Comparison of ENCODE assay signal across 36 cellular contexts in the genomic region with DNA sequence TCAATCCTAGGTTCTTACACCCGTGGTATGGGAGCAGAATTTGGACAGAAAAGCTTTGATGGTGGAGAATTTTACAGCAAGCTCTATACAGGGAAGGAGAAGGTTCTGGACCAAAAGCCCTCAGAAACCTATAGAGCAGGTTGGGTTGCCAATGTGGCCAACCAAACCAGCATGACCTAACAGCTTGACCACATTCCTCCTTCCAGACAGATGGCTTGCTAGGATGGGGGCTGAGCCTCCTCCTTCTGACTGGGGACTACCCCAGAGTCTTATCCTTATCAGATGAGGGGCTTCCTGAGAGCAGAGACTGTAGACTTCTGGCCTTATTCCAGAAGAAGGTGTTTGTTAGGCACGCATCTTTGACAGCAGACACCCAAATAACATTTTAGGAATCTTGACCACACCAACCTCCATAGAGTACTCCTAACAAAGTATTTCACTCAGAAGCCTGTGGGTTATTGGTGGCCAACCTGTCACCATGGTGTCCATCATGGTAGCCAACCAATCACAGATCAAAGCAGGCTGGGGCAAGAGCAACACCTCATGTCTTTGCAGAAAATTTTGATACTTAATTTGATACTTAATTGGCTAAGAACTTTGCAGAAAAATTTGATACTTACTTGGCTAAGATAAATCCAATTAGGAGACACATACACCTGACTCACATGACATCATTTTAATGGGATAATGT.
"Had no signal": no experiment of that assay in that cellular context is flagged by ENCODE, and none has a peak within 500 bp of the region (broad histone marks: within the 10 kb centered on the region; RNA-seq: fewer than 3 reads in every experiment).

No MANE protein-coding gene starts in this region.

- H3K4me1 ChIP-seq: ascending aorta had no signal

- H3K9me3 ChIP-seq: ascending aorta had no signal

- H3K27me3 ChIP-seq: ascending aorta, cardiac muscle cell had no signal

- H3K36me3 ChIP-seq: ascending aorta, cardiac muscle cell had no signal

- H3K27ac ChIP-seq: ascending aorta, cardiac muscle cell, VCaP had no signal

- FAIRE-seq: bronchial epithelial cell, TTC549 had no signal

- DNase-seq: activated B cell treated with CpG ODN at 0.5 μM for 24 hours; activated CD4-positive, alpha-beta memory T cell treated with anti-CD3 and anti-CD28 coated beads for 36 hours; activated CD4-positive, alpha-beta T cell treated with anti-CD3 and anti-CD28 coated beads for 4 hours; activated CD4-positive, alpha-beta T cell treated with anti-CD3 and anti-CD28 coated beads, Interleukin-2, amount 10 ng/mL, durations not matched to agents 24 days and 14 days; activated CD4-positive, alpha-beta T cell treated with anti-CD3 and anti-CD28 coated beads, Interleukin-2, amount 50 U/mL, for 1 hour; activated CD4-positive, alpha-beta T cell treated with anti-CD3 and anti-CD28 coated beads, Interleukin-2, amount 50 U/mL, for 4 hours; activated CD4-positive, CD25-positive, alpha-beta regulatory T cell treated with anti-CD3 and anti-CD28 coated beads, Interleukin-2, amount 50 U/mL, for 72 hours; activated CD8-positive, alpha-beta memory T cell treated with anti-CD3 and anti-CD28 coated beads, Interleukin-2, amount 10 ng/mL, durations not matched to agents 7 days and 5 days; activated CD8-positive, alpha-beta memory T cell treated with anti-CD3 and anti-CD28 coated beads, Interleukin-2, amount 50 U/mL, for 48 hours; activated effector memory CD4-positive, alpha-beta T cell treated with Interleukin-2 at 50 U/mL for 16 hours; activated gamma-delta T cell; activated naive CD4-positive, alpha-beta T cell treated with anti-CD3 and anti-CD28 coated beads, Interleukin-2, amount 10 ng/mL, durations not matched to agents 7 days and 5 days; activated naive CD4-positive, alpha-beta T cell treated with Interleukin-2 at 50 U/mL for 16 hours; activated naive CD8-positive, alpha-beta T cell treated with anti-CD3 and anti-CD28 coated beads, Interleukin-2, amount 10 ng/mL, durations not matched to agents 7 days and 5 days; activated naive CD8-positive, alpha-beta T cell treated with anti-CD3 and anti-CD28 coated beads, Interleukin-2, amount 50 U/mL, for 24 hours; activated T-cell treated with anti-CD3 and anti-CD28 coated beads, Interleukin-2, amount 50 U/mL, for 24 hours; activated T-cell treated with anti-CD3 and anti-CD28 coated beads, Interleukin-2, amount 50 U/mL, for 48 hours; amygdala; anterior cingulate cortex; caudate nucleus; cerebellar nuclear complex; T-helper 1 cell; T-helper 2 cell; T-helper 9 cell had no signal

- H3K27ac Mint-ChIP-seq: activated B cell treated with CpG ODN at 0.5 μM for 24 hours; activated CD4-positive, alpha-beta memory T cell treated with anti-CD3 and anti-CD28 coated beads for 36 hours; activated CD4-positive, alpha-beta T cell treated with anti-CD3 and anti-CD28 coated beads, Interleukin-2, amount 10 ng/mL, durations not matched to agents 24 days and 14 days; activated CD8-positive, alpha-beta memory T cell treated with anti-CD3 and anti-CD28 coated beads, Interleukin-2, amount 10 ng/mL, durations not matched to agents 7 days and 5 days; activated naive CD4-positive, alpha-beta T cell treated with anti-CD3 and anti-CD28 coated beads, Interleukin-2, amount 10 ng/mL, durations not matched to agents 7 days and 5 days; activated naive CD4-positive, alpha-beta T cell treated with anti-CD3 and anti-CD28 coated beads, Interleukin-2, amount 50 U/mL, for 24 hours; activated naive CD8-positive, alpha-beta T cell; activated naive CD8-positive, alpha-beta T cell treated with anti-CD3 and anti-CD28 coated beads, Interleukin-2, amount 10 ng/mL, durations not matched to agents 7 days and 5 days; activated naive CD8-positive, alpha-beta T cell treated with anti-CD3 and anti-CD28 coated beads, Interleukin-2, amount 50 U/mL, for 24 hours; activated T-cell treated with anti-CD3 and anti-CD28 coated beads, Interleukin-2, amount 50 U/mL, for 24 hours; activated T-helper 2 cell treated with anti-CD3 and anti-CD28 coated beads, Interferon-gamma antibody, Interleukin-2, Interleukin-4, amounts not matched to agents 10 μg/mL and 5 μg/mL and 100 μg/mL, durations not matched to agents 14 hours and 24 hours and 36 hours; brain; T-helper 1 cell treated with Interleukin-12 subunit alpha and Interleukin-12 subunit beta and Interleukin-4 antibody, amounts not matched to agents 30 μg/mL and 1 μg/mL, for 36 hours; T-helper 2 cell treated with Interferon-gamma antibody and Interleukin-4, amounts not matched to agents 5 μg/mL and 100 μg/mL, for 36 hours had no signal

- ATAC-seq: activated CD8-positive, alpha-beta memory T cell treated with anti-CD3 and anti-CD28 coated beads, Interleukin-2, amount 10 ng/mL, durations not matched to agents 7 days and 5 days; activated naive CD8-positive, alpha-beta T cell treated with anti-CD3 and anti-CD28 coated beads, Interleukin-2, amount 50 U/mL, for 24 hours had no signal

- H3K4me3 ChIP-seq: ascending aorta, cardiac muscle cell had no signal

- H3K27me3 Mint-ChIP-seq: activated CD4-positive, alpha-beta memory T cell treated with anti-CD3 and anti-CD28 coated beads for 36 hours; activated naive CD4-positive, alpha-beta T cell treated with anti-CD3 and anti-CD28 coated beads, Interleukin-2, amount 50 U/mL, for 24 hours; activated T-cell treated with anti-CD3 and anti-CD28 coated beads, Interleukin-2, amount 50 U/mL, for 24 hours had no signal

- H3K4me3 Mint-ChIP-seq: activated B cell treated with CpG ODN at 0.5 μM for 24 hours; activated CD4-positive, alpha-beta memory T cell treated with anti-CD3 and anti-CD28 coated beads for 36 hours; activated CD4-positive, alpha-beta T cell treated with anti-CD3 and anti-CD28 coated beads, Interleukin-2, amount 10 ng/mL, durations not matched to agents 24 days and 14 days; activated CD8-positive, alpha-beta memory T cell treated with anti-CD3 and anti-CD28 coated beads, Interleukin-2, amount 10 ng/mL, durations not matched to agents 7 days and 5 days; activated naive CD4-positive, alpha-beta T cell treated with anti-CD3 and anti-CD28 coated beads, Interleukin-2, amount 10 ng/mL, durations not matched to agents 7 days and 5 days; activated naive CD4-positive, alpha-beta T cell treated with anti-CD3 and anti-CD28 coated beads, Interleukin-2, amount 50 U/mL, for 24 hours; activated naive CD8-positive, alpha-beta T cell; activated naive CD8-positive, alpha-beta T cell treated with anti-CD3 and anti-CD28 coated beads, Interleukin-2, amount 10 ng/mL, durations not matched to agents 7 days and 5 days; activated naive CD8-positive, alpha-beta T cell treated with anti-CD3 and anti-CD28 coated beads, Interleukin-2, amount 50 U/mL, for 24 hours; activated T-cell treated with anti-CD3 and anti-CD28 coated beads, Interleukin-2, amount 50 U/mL, for 24 hours; brain; central memory CD8-positive, alpha-beta T cell; T-helper 1 cell treated with Interleukin-12 subunit alpha and Interleukin-12 subunit beta and Interleukin-4 antibody, amounts not matched to agents 30 μg/mL and 1 μg/mL, for 36 hours; T-helper 2 cell treated with Interferon-gamma antibody and Interleukin-4, amounts not matched to agents 5 μg/mL and 100 μg/mL, for 36 hours had no signal

- H3K4me1 Mint-ChIP-seq: activated B cell treated with CpG ODN at 0.5 μM for 24 hours; activated naive CD4-positive, alpha-beta T cell treated with anti-CD3 and anti-CD28 coated beads, Interleukin-2, amount 10 ng/mL, durations not matched to agents 7 days and 5 days; activated naive CD4-positive, alpha-beta T cell treated with anti-CD3 and anti-CD28 coated beads, Interleukin-2, amount 50 U/mL, for 24 hours; activated naive CD8-positive, alpha-beta T cell treated with anti-CD3 and anti-CD28 coated beads, Interleukin-2, amount 50 U/mL, for 24 hours had no signal

- H3K36me3 Mint-ChIP-seq: activated CD4-positive, alpha-beta memory T cell treated with anti-CD3 and anti-CD28 coated beads for 36 hours; activated naive CD4-positive, alpha-beta T cell treated with anti-CD3 and anti-CD28 coated beads, Interleukin-2, amount 10 ng/mL, durations not matched to agents 7 days and 5 days; activated naive CD4-positive, alpha-beta T cell treated with anti-CD3 and anti-CD28 coated beads, Interleukin-2, amount 50 U/mL, for 24 hours; activated naive CD8-positive, alpha-beta T cell; activated naive CD8-positive, alpha-beta T cell treated with anti-CD3 and anti-CD28 coated beads, Interleukin-2, amount 10 ng/mL, durations not matched to agents 7 days and 5 days; brain had no signal

- H3K9me3 Mint-ChIP-seq: activated B cell treated with CpG ODN at 0.5 μM for 24 hours; activated CD4-positive, alpha-beta memory T cell treated with anti-CD3 and anti-CD28 coated beads for 36 hours; activated CD4-positive, alpha-beta T cell treated with anti-CD3 and anti-CD28 coated beads, Interleukin-2, amount 10 ng/mL, durations not matched to agents 24 days and 14 days; activated naive CD4-positive, alpha-beta T cell treated with anti-CD3 and anti-CD28 coated beads, Interleukin-2, amount 10 ng/mL, durations not matched to agents 7 days and 5 days; activated naive CD4-positive, alpha-beta T cell treated with anti-CD3 and anti-CD28 coated beads, Interleukin-2, amount 50 U/mL, for 24 hours; activated naive CD8-positive, alpha-beta T cell treated with anti-CD3 and anti-CD28 coated beads, Interleukin-2, amount 10 ng/mL, durations not matched to agents 7 days and 5 days; activated naive CD8-positive, alpha-beta T cell treated with anti-CD3 and anti-CD28 coated beads, Interleukin-2, amount 50 U/mL, for 24 hours; activated T-cell treated with anti-CD3 and anti-CD28 coated beads, Interleukin-2, amount 50 U/mL, for 24 hours; activated T-helper 2 cell treated with anti-CD3 and anti-CD28 coated beads, Interferon-gamma antibody, Interleukin-2, Interleukin-4, amounts not matched to agents 10 μg/mL and 5 μg/mL and 100 μg/mL, durations not matched to agents 14 hours and 24 hours and 36 hours; brain; central memory CD8-positive, alpha-beta T cell; T-helper 1 cell treated with Interleukin-12 subunit alpha and Interleukin-12 subunit beta and Interleukin-4 antibody, amounts not matched to agents 30 μg/mL and 1 μg/mL, for 36 hours; T-helper 2 cell treated with Interferon-gamma antibody and Interleukin-4, amounts not matched to agents 5 μg/mL and 100 μg/mL, for 36 hours had no signal
